In genomic region chr5:135243194-135244191, GRCh38 we compare ENCODE assay signal across 12 cellular contexts.
DNase-seq lines count a peak whose midpoint lies in the region; ATAC-seq and TF ChIP-seq lines count a peak whose summit lies in the region.
"Had no signal": no experiment of that assay in that cellular context is flagged by ENCODE, and none has a peak within 500 bp of the region (broad histone marks: within the 10 kb centered on the region; RNA-seq: fewer than 3 reads in every experiment).

No MANE protein-coding gene starts in this region.

- peaks cover 90% of the 10 kb centered on the region for H3K4me1 ChIP-seq in vagina

- peak; percentile 38 for DNase-seq in activated CD8-positive, alpha-beta memory T cell treated with anti-CD3 and anti-CD28 coated beads for 24 hours
- DNase-seq in activated CD8-positive, alpha-beta memory T cell treated with anti-CD3 and anti-CD28 coated beads, Interleukin-2, amount 50 U/mL, for 4 hours = no peak
- DNase-seq in fibroblast of the aortic adventitia (ENCODE audit: low read depth) (peak; percentile 84), vagina (ENCODE audit: extremely low spot score in 2 of 2) (peak; percentile 43 to 89), erythroblast (lab: John Stamatoyannopoulos, UW) (no peak)
- DNase-seq: MV-4-11, NCI-H69, SW 1271 had no signal

- ATAC-seq in GM21723 (IDR thresholded peaks at IDR 0.05; ENCODE audit: unreplicated experiment) (no peak), HG03354 (IDR thresholded peaks at IDR 0.05; ENCODE audit: poor library complexity, severe bottlenecking, unreplicated experiment) (no peak)
- ATAC-seq: A549 had no signal

- H3K27me3 Mint-ChIP-seq in nephron (ENCODE audit: low read depth) = peaks cover 23% of the 10 kb centered on the region

- H3K36me3 Mint-ChIP-seq in nephron (ENCODE audit: low read depth) = no peaks in the 10 kb centered on the region

- TF ChIP-seq POLR2A in vagina (IDR thresholded peaks at IDR 0.05) = no peak
- no peak for TF ChIP-seq POLR2A in erythroblast (IDR thresholded peaks at IDR 0.05; ENCODE audit: low read length)

- H3K27ac ChIP-seq in vagina = peak overlapping the region; percentile 84

- peaks cover 91% of the 10 kb centered on the region for H3K4me1 Mint-ChIP-seq in nephron

- H3K27me3 ChIP-seq in vagina = no peaks in the 10 kb centered on the region

- no peaks in the 10 kb centered on the region for H3K9me3 ChIP-seq in vagina
- H3K9me3 ChIP-seq: A549 had no signal

- H3K9me3 Mint-ChIP-seq in nephron = no peaks in the 10 kb centered on the region

- no peak for TF ChIP-seq CTCF in fibroblast of the aortic adventitia (IDR thresholded peaks at IDR 0.05; ENCODE audit: insufficient read depth, low read length)
- TF ChIP-seq CTCF in nephron (IDR thresholded peaks at IDR 0.05; ENCODE audit: unreplicated experiment in 3 of 3) = no peak
- no peak for TF ChIP-seq CTCF in vagina (IDR thresholded peaks at IDR 0.05)

- H3K4me3 Mint-ChIP-seq in nephron = peak overlapping the region in 2 of 3 experiments; percentile 36 to 45

- intact Hi-C loops in vagina (cut with DNase I) = no loop called here

- H3K36me3 ChIP-seq in vagina = no peaks in the 10 kb centered on the region

- H3K4me3 ChIP-seq in fibroblast of the aortic adventitia (ENCODE audit: low read depth, low read length) = no peak overlapping the region
- H3K4me3 ChIP-seq in vagina = no peak overlapping the region
- H3K4me3 ChIP-seq: A549 had no signal

- peak overlapping the region; percentile 40 to 94 (median 71) for H3K27ac Mint-ChIP-seq in nephron

Comparison
In these comparisons a context has a peak if more than half of its experiments do, and no peak if none do; other contexts are left out.
1. DNase-seq: peak in activated CD8-positive, alpha-beta memory T cell treated with anti-CD3 and anti-CD28 coated beads for 24 hours (single experiment), fibroblast of the aortic adventitia (single experiment) and vagina (2 of 2); none in activated CD8-positive, alpha-beta memory T cell treated with anti-CD3 and anti-CD28 coated beads, Interleukin-2, amount 50 U/mL, for 4 hours (single experiment) and erythroblast (0 of 2).